Comparison of ENCODE assay signal across 14 cellular contexts in the genomic region with DNA sequence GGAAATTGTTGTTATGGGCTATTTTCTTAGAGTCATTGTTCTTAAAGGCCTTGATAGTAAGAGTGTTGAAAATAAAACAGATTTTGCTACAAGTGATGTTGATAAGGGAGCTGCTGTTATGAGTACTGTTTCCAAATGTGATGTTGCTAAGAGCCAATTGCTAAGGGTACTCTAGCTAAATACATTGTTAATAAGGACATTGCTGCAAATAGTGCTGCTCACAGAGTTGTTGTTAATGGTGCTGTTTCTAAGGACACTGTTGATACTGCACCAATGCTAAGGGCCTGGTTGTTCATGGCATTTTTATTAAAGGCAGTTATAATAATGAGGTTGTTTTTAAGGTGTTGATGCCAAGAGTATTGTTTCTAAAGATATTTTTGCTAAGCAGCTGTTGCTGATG. TPM values are rescaled to one million over a fixed set of nuclear protein-coding genes. Genes with fewer than 3 reads are reported as not detected.
"Had no signal": no experiment of that assay in that cellular context is flagged by ENCODE, and none has a peak within 500 bp of the region (broad histone marks: within the 10 kb centered on the region; RNA-seq: fewer than 3 reads in every experiment).

No MANE protein-coding gene starts in this region.

RNA-seq across cellular contexts. Expression of gene SPATA31A5, which starts 52.2 kb away (rescaled TPM):
- total RNA-seq: activated B cell treated with CpG ODN at 0.5 μM for 24 hours; activated CD4-positive, alpha-beta memory T cell treated with anti-CD3 and anti-CD28 coated beads for 36 hours; activated CD4-positive, alpha-beta memory T cell treated with anti-CD3 and anti-CD28 coated beads, Interleukin-2, amount 10 ng/mL, durations not matched to agents 7 days and 5 days; activated CD4-positive, alpha-beta T cell treated with anti-CD3 and anti-CD28 coated beads for 36 hours; activated CD4-positive, alpha-beta T cell treated with anti-CD3 and anti-CD28 coated beads, Interleukin-2, amount 10 ng/mL, durations not matched to agents 24 days and 14 days; activated CD4-positive, alpha-beta T cell treated with anti-CD3 and anti-CD28 coated beads, Interleukin-2, amount 10 ng/mL, durations not matched to agents 7 days and 5 days; activated CD8-positive, alpha-beta memory T cell treated with anti-CD3 and anti-CD28 coated beads for 36 hours; activated CD8-positive, alpha-beta memory T cell treated with anti-CD3 and anti-CD28 coated beads, Interleukin-2, amount 10 ng/mL, durations not matched to agents 7 days and 5 days; activated CD8-positive, alpha-beta T cell treated with anti-CD3 and anti-CD28 coated beads for 36 hours; activated CD8-positive, alpha-beta T cell treated with anti-CD3 and anti-CD28 coated beads, Interleukin-2, amount 10 ng/mL, durations not matched to agents 7 days and 5 days; T-cell; T-helper 1 cell treated with Interleukin-12 subunit alpha and Interleukin-12 subunit beta and Interleukin-4 antibody, amounts not matched to agents 30 ng/mL and 1 ng/mL, for 36 hours; T-helper 2 cell treated with Interferon-gamma antibody and Interleukin-4, amounts not matched to agents 100 ng/mL and 5 ng/mL, for 36 hours; WTC11 had no signal
